1 cellular context compared by ENCODE assay signal in the genomic region with DNA sequence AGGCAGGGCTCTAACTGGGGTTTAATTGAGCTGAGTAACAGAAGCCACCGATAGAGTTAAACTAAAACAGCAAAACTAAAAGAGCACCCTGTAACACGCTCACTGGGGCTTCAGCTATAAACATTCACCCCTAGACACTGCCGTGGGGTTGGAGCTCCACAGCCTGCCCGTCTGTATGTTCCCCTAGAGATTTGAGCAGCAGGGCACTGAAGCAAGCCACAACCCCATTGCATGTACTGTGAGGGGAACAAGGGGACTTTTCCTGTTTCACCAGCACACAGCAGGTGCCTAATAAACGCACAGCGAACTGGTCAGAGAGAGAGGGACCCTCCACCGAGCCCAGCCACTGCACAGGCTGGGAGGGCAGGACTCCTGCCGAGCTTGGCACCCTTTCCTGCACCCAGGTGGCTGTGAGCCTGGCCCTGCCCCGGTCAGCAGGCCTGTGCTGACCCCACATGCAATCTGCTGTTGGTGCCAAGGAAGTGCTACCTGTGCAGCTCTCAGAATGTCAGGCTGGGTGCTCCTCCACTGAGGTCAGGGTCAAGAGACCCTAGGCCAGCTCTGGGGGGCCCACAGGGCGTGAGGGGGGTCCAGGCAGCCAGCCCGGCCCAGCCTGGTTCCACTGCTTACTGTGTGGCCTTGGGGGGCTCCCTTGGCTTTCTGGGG.
TF ChIP-seq lines count a peak whose summit lies in the region.

No MANE protein-coding gene starts in this region.

TF ChIP-seq in K562, 482 proteins besides CTCF, POLR2A, EP300 and RAD21:
- TF ChIP-seq MYC (IDR thresholded peaks at IDR 0.05; ENCODE audit: low read depth, low read length), result no peak
- 0 out of 2 replicates have a peak, but pooled peaks have one; percentile 18 for TF ChIP-seq MYC (CRISPR knock-in tag; IDR thresholded peaks at IDR 0.05; ENCODE audit: borderline replicate concordance, low read depth)
- 0 out of 2 replicates have a peak, but pooled peaks have one; percentile 44 for TF ChIP-seq ZNF583 (CRISPR knock-in tag; IDR thresholded peaks at IDR 0.05)
- no peak for TF ChIP-seq TRIM24 (IDR thresholded peaks at IDR 0.05)
- TF ChIP-seq CBFB (CRISPR knock-in tag; IDR thresholded peaks at IDR 0.05), result peak; percentile 70; the same call in 1 of the 2 replicates
- TF ChIP-seq, protein P1, sequence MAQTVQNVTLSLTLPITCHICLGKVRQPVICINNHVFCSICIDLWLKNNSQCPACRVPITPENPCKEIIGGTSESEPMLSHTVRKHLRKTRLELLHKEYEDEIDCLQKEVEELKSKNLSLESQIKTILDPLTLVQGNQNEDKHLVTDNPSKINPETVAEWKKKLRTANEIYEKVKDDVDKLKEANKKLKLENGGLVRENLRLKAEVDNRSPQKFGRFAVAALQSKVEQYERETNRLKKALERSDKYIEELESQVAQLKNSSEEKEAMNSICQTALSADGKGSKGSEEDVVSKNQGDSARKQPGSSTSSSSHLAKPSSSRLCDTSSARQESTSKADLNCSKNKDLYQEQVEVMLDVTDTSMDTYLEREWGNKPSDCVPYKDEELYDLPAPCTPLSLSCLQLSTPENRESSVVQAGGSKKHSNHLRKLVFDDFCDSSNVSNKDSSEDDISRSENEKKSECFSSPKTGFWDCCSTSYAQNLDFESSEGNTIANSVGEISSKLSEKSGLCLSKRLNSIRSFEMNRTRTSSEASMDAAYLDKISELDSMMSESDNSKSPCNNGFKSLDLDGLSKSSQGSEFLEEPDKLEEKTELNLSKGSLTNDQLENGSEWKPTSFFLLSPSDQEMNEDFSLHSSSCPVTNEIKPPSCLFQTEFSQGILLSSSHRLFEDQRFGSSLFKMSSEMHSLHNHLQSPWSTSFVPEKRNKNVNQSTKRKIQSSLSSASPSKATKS (CRISPR knock-in tag; IDR thresholded peaks at IDR 0.05), result 0 out of 2 replicates have a peak, but pooled peaks have one; percentile 29
- 0 out of 2 replicates have a peak, but pooled peaks have one; percentile 18 for TF ChIP-seq PHB (CRISPR knock-in tag; IDR thresholded peaks at IDR 0.05)
- no peak for TF ChIP-seq NCOA2 (IDR thresholded peaks at IDR 0.05; ENCODE audit: partially characterized antibody in 2 of 2)
